ENCODE assay signal across 8 cellular contexts in the genomic region with DNA sequence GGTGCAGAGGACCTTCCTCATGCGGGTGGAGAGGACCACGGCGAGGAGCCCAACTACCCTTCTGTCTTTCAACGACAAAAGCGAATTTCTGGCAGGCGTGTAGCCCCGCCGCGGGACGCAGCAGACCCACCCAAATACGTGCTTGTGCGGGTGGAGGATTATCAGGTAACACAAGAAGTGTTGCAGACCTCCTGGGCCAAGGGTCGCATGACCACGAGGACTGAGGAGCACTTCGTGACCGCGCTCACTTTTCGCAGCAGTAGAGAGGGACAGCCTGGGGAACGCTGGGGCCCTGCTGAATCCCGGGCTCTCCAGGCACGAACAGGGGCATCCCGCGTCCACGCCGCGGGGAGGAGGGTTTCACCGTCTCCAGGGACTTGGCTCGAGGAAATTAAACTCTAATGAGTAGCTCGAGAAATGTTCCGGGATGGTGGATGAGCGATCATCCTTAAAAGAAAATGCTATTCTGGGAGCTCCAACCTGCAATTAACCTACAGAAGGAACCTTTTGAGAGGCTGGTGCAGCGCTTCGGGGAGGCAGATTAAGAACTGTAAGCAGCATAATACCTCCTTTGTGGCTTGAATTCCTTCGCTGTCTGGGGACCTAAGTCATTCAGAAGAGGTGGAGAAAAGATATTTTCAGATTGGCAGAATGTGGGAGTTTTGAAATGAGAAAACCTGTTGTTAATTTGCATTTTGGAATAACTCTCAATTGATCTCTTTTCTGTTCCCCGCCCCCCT.
A peak's percentile ranks its signal among the peaks of the same experiment; 100 is the strongest.
DNase-seq lines count a peak whose midpoint lies in the region; ATAC-seq and TF ChIP-seq lines count a peak whose summit lies in the region.

No MANE protein-coding gene starts in this region.

- no peak overlapping the region for H3K9ac ChIP-seq in parathyroid adenoma

- H3K4me3 ChIP-seq in foreskin fibroblast (ENCODE audit: low read depth in 1 of 2, low read length in 2 of 2) (peak overlapping the region; percentile 47 to 58), parathyroid adenoma (ENCODE audit: low read depth, low read length) (peak overlapping the region; percentile 39)

- no peaks in the 10 kb centered on the region for H3K9me3 ChIP-seq in parathyroid adenoma (ENCODE audit: control insufficient read depth, low read length)

- H3K36me3 ChIP-seq in parathyroid adenoma (ENCODE audit: control insufficient read depth, insufficient read depth, low read length): no peaks in the 10 kb centered on the region

- no peaks in the 10 kb centered on the region for H3K27me3 ChIP-seq in parathyroid adenoma (ENCODE audit: control insufficient read depth, insufficient read depth, low read length)

- ATAC-seq in GM19467 (IDR thresholded peaks at IDR 0.05; ENCODE audit: unreplicated experiment) (peak; percentile 33), HG03457 (IDR thresholded peaks at IDR 0.05; ENCODE audit: unreplicated experiment) (peak; percentile 26)

- peaks cover 2% of the 10 kb centered on the region for H3K4me1 ChIP-seq in parathyroid adenoma

- H3K27ac ChIP-seq in parathyroid adenoma: no peak overlapping the region

- H2AFZ ChIP-seq in parathyroid adenoma: peak overlapping the region; percentile 65

- peak; percentile 27 for DNase-seq in EL
- peak; percentile 3 to 7 for DNase-seq in activated CD4-positive, alpha-beta T cell treated with anti-CD3 and anti-CD28 coated beads, Interleukin-2, amount 50 U/mL, for 24 hours (ENCODE audit: low read depth in 1 of 2, low spot score in 1 of 2)
- peak in 1 of 2 donors; percentile 56 for DNase-seq in foreskin fibroblast
- DNase-seq in effector CD4-positive, alpha-beta T cell: no peak
- DNase-seq in SKM-1 treated with dmso at 0.1 percent for 144 hours (lab: John Stamatoyannopoulos, UW; ENCODE audit: unreplicated experiment): no peak

- H3K79me2 ChIP-seq in parathyroid adenoma: no peaks in the 10 kb centered on the region

- TF ChIP-seq CTCF in foreskin fibroblast (IDR thresholded peaks at IDR 0.05; ENCODE audit: low read depth, low read length) (no peak), parathyroid adenoma (IDR thresholded peaks at IDR 0.05) (no peak)

- H3K4me2 ChIP-seq in parathyroid adenoma (ENCODE audit: low read length): peak overlapping the region; percentile 76

Comparison
In these comparisons a context has a peak if more than half of its experiments do, and no peak if none do; other contexts are left out.
1. DNase-seq: peak in EL (single experiment) and activated CD4-positive, alpha-beta T cell treated with anti-CD3 and anti-CD28 coated beads, Interleukin-2, amount 50 U/mL, for 24 hours (2 of 2); none in effector CD4-positive, alpha-beta T cell (single experiment) and SKM-1 treated with dmso at 0.1 percent for 144 hours (single experiment).